32 cellular contexts compared by ENCODE assay signal in the genomic region with DNA sequence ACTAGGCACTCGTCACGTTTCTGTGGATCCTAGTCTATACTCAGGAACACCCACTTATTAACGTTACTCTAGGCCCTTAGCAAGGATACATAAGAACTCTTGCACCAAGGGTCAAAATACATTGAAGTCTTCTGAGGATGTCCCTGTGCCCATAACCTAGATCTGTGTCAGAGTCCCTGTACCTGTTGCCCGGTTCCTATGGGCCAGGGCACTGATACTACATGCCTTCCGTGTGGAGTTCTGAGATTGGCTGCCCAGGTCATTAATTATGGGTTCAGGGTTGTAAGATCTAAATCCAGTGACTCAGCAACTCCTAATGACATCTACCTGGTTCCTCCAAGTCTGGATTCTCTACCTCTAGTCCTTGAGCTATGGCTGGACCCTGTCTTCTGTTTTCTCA.
"Had no signal": no experiment of that assay in that cellular context is flagged by ENCODE, and none has a peak within 500 bp of the region (broad histone marks: within the 10 kb centered on the region; RNA-seq: fewer than 3 reads in every experiment).

No MANE protein-coding gene starts in this region.

- H3K36me3 ChIP-seq: breast epithelium, cardiac muscle cell, colonic mucosa had no signal

- ATAC-seq: activated CD4-positive, alpha-beta T cell treated with anti-CD3 and anti-CD28 coated beads for 36 hours; activated CD8-positive, alpha-beta memory T cell treated with anti-CD3 and anti-CD28 coated beads, Interleukin-2, amount 10 ng/mL, durations not matched to agents 7 days and 5 days; activated CD8-positive, alpha-beta T cell treated with anti-CD3 and anti-CD28 coated beads, Interleukin-2, amount 10 ng/mL, durations not matched to agents 7 days and 5 days; activated naive CD4-positive, alpha-beta T cell treated with anti-CD3 and anti-CD28 coated beads, Interleukin-2, amount 50 U/mL, for 72 hours; gastroesophageal sphincter; heart right ventricle had no signal

- H3K27me3 Mint-ChIP-seq: activated CD4-positive, alpha-beta memory T cell treated with anti-CD3 and anti-CD28 coated beads for 36 hours; activated CD4-positive, alpha-beta T cell treated with anti-CD3 and anti-CD28 coated beads for 36 hours; activated CD4-positive, alpha-beta T cell treated with anti-CD3 and anti-CD28 coated beads, Interleukin-2, amount 10 ng/mL, durations not matched to agents 24 days and 14 days; activated CD8-positive, alpha-beta memory T cell treated with anti-CD3 and anti-CD28 coated beads, Interleukin-2, amount 10 ng/mL, durations not matched to agents 7 days and 5 days; activated naive CD4-positive, alpha-beta T cell treated with anti-CD3 and anti-CD28 coated beads, Interleukin-2, amount 10 ng/mL, durations not matched to agents 7 days and 5 days; activated naive CD8-positive, alpha-beta T cell treated with anti-CD3 and anti-CD28 coated beads, Interleukin-2, amount 10 ng/mL, durations not matched to agents 7 days and 5 days; brain had no signal

- H3K9me3 ChIP-seq: ascending aorta, breast epithelium, colonic mucosa, esophagus squamous epithelium, gastroesophageal sphincter, heart right ventricle had no signal

- H3K4me3 ChIP-seq: ascending aorta, breast epithelium, cardiac muscle cell, colonic mucosa, esophagus squamous epithelium, gastroesophageal sphincter, heart right ventricle had no signal

- H3K27ac Mint-ChIP-seq: activated CD4-positive, alpha-beta memory T cell treated with anti-CD3 and anti-CD28 coated beads for 36 hours; activated CD4-positive, alpha-beta T cell treated with anti-CD3 and anti-CD28 coated beads for 36 hours; activated CD4-positive, alpha-beta T cell treated with anti-CD3 and anti-CD28 coated beads, Interleukin-2, amount 10 ng/mL, durations not matched to agents 24 days and 14 days; activated CD8-positive, alpha-beta memory T cell treated with anti-CD3 and anti-CD28 coated beads, Interleukin-2, amount 10 ng/mL, durations not matched to agents 7 days and 5 days; activated CD8-positive, alpha-beta T cell treated with anti-CD3 and anti-CD28 coated beads, Interleukin-2, amount 10 ng/mL, durations not matched to agents 7 days and 5 days; activated naive CD4-positive, alpha-beta T cell treated with anti-CD3 and anti-CD28 coated beads, Interleukin-2, amount 10 ng/mL, durations not matched to agents 7 days and 5 days; activated naive CD4-positive, alpha-beta T cell treated with anti-CD3 and anti-CD28 coated beads, Interleukin-2, amount 50 U/mL, for 72 hours; activated naive CD8-positive, alpha-beta T cell treated with anti-CD3 and anti-CD28 coated beads, Interleukin-2, amount 10 ng/mL, durations not matched to agents 7 days and 5 days; activated T-helper 1 cell treated with anti-CD3 and anti-CD28 coated beads, Interleukin-12 subunit alpha, Interleukin-12 subunit beta, Interleukin-2, Interleukin-4 antibody, amounts not matched to agents 30 ng/mL and 10 ng/mL and 1 ng/mL, durations not matched to agents 14 hours and 24 hours and 36 hours; brain had no signal

- H3K9me3 Mint-ChIP-seq: activated CD4-positive, alpha-beta memory T cell treated with anti-CD3 and anti-CD28 coated beads for 36 hours; activated CD4-positive, alpha-beta T cell treated with anti-CD3 and anti-CD28 coated beads, Interleukin-2, amount 10 ng/mL, durations not matched to agents 24 days and 14 days; activated naive CD4-positive, alpha-beta T cell treated with anti-CD3 and anti-CD28 coated beads, Interleukin-2, amount 10 ng/mL, durations not matched to agents 7 days and 5 days; activated naive CD4-positive, alpha-beta T cell treated with anti-CD3 and anti-CD28 coated beads, Interleukin-2, amount 50 U/mL, for 72 hours; activated naive CD8-positive, alpha-beta T cell treated with anti-CD3 and anti-CD28 coated beads, Interleukin-2, amount 10 ng/mL, durations not matched to agents 7 days and 5 days; activated T-helper 1 cell treated with anti-CD3 and anti-CD28 coated beads, Interleukin-12 subunit alpha, Interleukin-12 subunit beta, Interleukin-2, Interleukin-4 antibody, amounts not matched to agents 30 ng/mL and 10 ng/mL and 1 ng/mL, durations not matched to agents 14 hours and 24 hours and 36 hours; brain had no signal

- DNase-seq: activated CD4-positive, alpha-beta memory T cell treated with anti-CD3 and anti-CD28 coated beads for 36 hours; activated CD4-positive, alpha-beta T cell treated with anti-CD3 and anti-CD28 coated beads for 36 hours; activated CD4-positive, alpha-beta T cell treated with anti-CD3 and anti-CD28 coated beads, Interleukin-2, amount 10 ng/mL, durations not matched to agents 24 days and 14 days; activated CD4-positive, CD25-positive, alpha-beta regulatory T cell; activated CD4-positive, CD25-positive, alpha-beta regulatory T cell treated with anti-CD3 and anti-CD28 coated beads, Interleukin-2, amount 50 U/mL, for 72 hours; activated CD8-positive, alpha-beta memory T cell treated with anti-CD3 and anti-CD28 coated beads, Interleukin-2, amount 10 ng/mL, durations not matched to agents 7 days and 5 days; activated CD8-positive, alpha-beta memory T cell treated with anti-CD3 and anti-CD28 coated beads, Interleukin-2, amount 50 U/mL, for 4 hours; activated CD8-positive, alpha-beta T cell treated with anti-CD3 and anti-CD28 coated beads, Interleukin-2, amount 10 ng/mL, durations not matched to agents 7 days and 5 days; activated gamma-delta T cell; activated naive CD4-positive, alpha-beta T cell; activated naive CD4-positive, alpha-beta T cell treated with anti-CD3 and anti-CD28 coated beads, Interleukin-2, amount 10 ng/mL, durations not matched to agents 7 days and 5 days; activated naive CD8-positive, alpha-beta T cell treated with anti-CD3 and anti-CD28 coated beads, Interleukin-2, amount 10 ng/mL, durations not matched to agents 7 days and 5 days; activated T-cell treated with anti-CD3 and anti-CD28 coated beads, Interleukin-2, amount 50 U/mL, for 1 hour; activated T-cell treated with anti-CD3 and anti-CD28 coated beads, Interleukin-2, amount 50 U/mL, for 48 hours; central memory CD4-positive, alpha-beta T cell; cerebellar nuclear complex; colonic mucosa; effector CD8-positive, alpha-beta T cell; esophagus squamous epithelium; foreskin melanocyte; heart right ventricle; T-helper 2 cell had no signal

- H3K27me3 ChIP-seq: ascending aorta, breast epithelium, cardiac muscle cell, colonic mucosa, esophagus squamous epithelium, gastroesophageal sphincter, heart right ventricle had no signal

- H3K4me3 Mint-ChIP-seq: activated CD4-positive, alpha-beta memory T cell treated with anti-CD3 and anti-CD28 coated beads for 36 hours; activated CD4-positive, alpha-beta T cell treated with anti-CD3 and anti-CD28 coated beads for 36 hours; activated CD4-positive, alpha-beta T cell treated with anti-CD3 and anti-CD28 coated beads, Interleukin-2, amount 10 ng/mL, durations not matched to agents 24 days and 14 days; activated CD8-positive, alpha-beta memory T cell treated with anti-CD3 and anti-CD28 coated beads, Interleukin-2, amount 10 ng/mL, durations not matched to agents 7 days and 5 days; activated CD8-positive, alpha-beta T cell treated with anti-CD3 and anti-CD28 coated beads, Interleukin-2, amount 10 ng/mL, durations not matched to agents 7 days and 5 days; activated naive CD4-positive, alpha-beta T cell treated with anti-CD3 and anti-CD28 coated beads, Interleukin-2, amount 10 ng/mL, durations not matched to agents 7 days and 5 days; activated naive CD8-positive, alpha-beta T cell treated with anti-CD3 and anti-CD28 coated beads, Interleukin-2, amount 10 ng/mL, durations not matched to agents 7 days and 5 days; activated T-helper 1 cell treated with anti-CD3 and anti-CD28 coated beads, Interleukin-12 subunit alpha, Interleukin-12 subunit beta, Interleukin-2, Interleukin-4 antibody, amounts not matched to agents 30 ng/mL and 10 ng/mL and 1 ng/mL, durations not matched to agents 14 hours and 24 hours and 36 hours; brain had no signal

- FAIRE-seq: endometrium, endothelial cell of umbilical vein had no signal

- H3K36me3 Mint-ChIP-seq: activated naive CD4-positive, alpha-beta T cell treated with anti-CD3 and anti-CD28 coated beads, Interleukin-2, amount 10 ng/mL, durations not matched to agents 7 days and 5 days had no signal

- H3K4me1 Mint-ChIP-seq: activated CD8-positive, alpha-beta memory T cell treated with anti-CD3 and anti-CD28 coated beads, Interleukin-2, amount 10 ng/mL, durations not matched to agents 7 days and 5 days; activated naive CD4-positive, alpha-beta T cell treated with anti-CD3 and anti-CD28 coated beads, Interleukin-2, amount 10 ng/mL, durations not matched to agents 7 days and 5 days; activated naive CD8-positive, alpha-beta T cell treated with anti-CD3 and anti-CD28 coated beads, Interleukin-2, amount 10 ng/mL, durations not matched to agents 7 days and 5 days had no signal

- H3K4me1 ChIP-seq: ascending aorta, breast epithelium, colonic mucosa, esophagus squamous epithelium, gastroesophageal sphincter had no signal

- H3K27ac ChIP-seq: ascending aorta, breast epithelium, cardiac muscle cell, colonic mucosa, epithelial cell of prostate, esophagus squamous epithelium, gastroesophageal sphincter, heart right ventricle had no signal
